Comparison of ENCODE assay signal across 22 cellular contexts in genomic region chr10:132921818-132922807, GRCh38. TPM values are rescaled to one million over a fixed set of nuclear protein-coding genes. Genes with fewer than 3 reads are reported as not detected.
"Had no signal": no experiment of that assay in that cellular context is flagged by ENCODE, and none has a peak within 500 bp of the region (broad histone marks: within the 10 kb centered on the region; RNA-seq: fewer than 3 reads in every experiment).

No MANE protein-coding gene starts in this region.

- H2AFZ ChIP-seq: neural progenitor cell had no signal

- H3K9me3 ChIP-seq: body of pancreas, colonic mucosa, psoas muscle, thoracic aorta, upper lobe of right lung had no signal

- H3K9ac ChIP-seq: neural progenitor cell had no signal

- H3K4me3 ChIP-seq: body of pancreas, colonic mucosa, neural progenitor cell, psoas muscle, smooth muscle cell, thoracic aorta, upper lobe of right lung had no signal

- H3K27me3 ChIP-seq: body of pancreas, colonic mucosa, foreskin keratinocyte, neural progenitor cell, upper lobe of right lung had no signal

- H3K36me3 ChIP-seq: colonic mucosa, neural progenitor cell, thoracic aorta, upper lobe of right lung had no signal

- H3K27ac ChIP-seq: body of pancreas, colonic mucosa, foreskin keratinocyte, neural progenitor cell, psoas muscle, thoracic aorta, upper lobe of right lung had no signal

- FAIRE-seq: islet of Langerhans had no signal

- H3K4me2 ChIP-seq: neural progenitor cell, smooth muscle cell had no signal

- ATAC-seq: activated CD8-positive, alpha-beta T cell treated with anti-CD3 and anti-CD28 coated beads for 36 hours; body of pancreas; foreskin keratinocyte; naive thymus-derived CD4-positive, alpha-beta T cell; psoas muscle; sciatic nerve; stimulated activated effector memory CD8-positive, alpha-beta T cell treated with anti-CD3 and anti-CD28 coated beads, Interleukin-12 subunit alpha, Interleukin-12 subunit beta, amount 100 ng/mL, for 72 hours; upper lobe of right lung had no signal

- H3K4me1 ChIP-seq: body of pancreas, colonic mucosa, foreskin keratinocyte, neural progenitor cell, psoas muscle, upper lobe of right lung had no signal

- DNase-seq: activated CD4-positive, alpha-beta T cell treated with anti-CD3 and anti-CD28 coated beads for 48 hours; activated CD4-positive, CD25-positive, alpha-beta regulatory T cell; activated CD8-positive, alpha-beta T cell treated with anti-CD3 and anti-CD28 coated beads for 36 hours; activated naive CD4-positive, alpha-beta T cell treated with Interleukin-2 at 50 U/mL for 16 hours; activated naive CD8-positive, alpha-beta T cell treated with anti-CD3 and anti-CD28 coated beads, Interleukin-2, amount 10 ng/mL, durations not matched to agents 7 days and 5 days; activated T-cell treated with anti-CD3 and anti-CD28 coated beads, Interleukin-2, amount 50 U/mL, for 1 hour; body of pancreas; caudate nucleus; colonic mucosa; foreskin keratinocyte; hippocampal formation; naive thymus-derived CD4-positive, alpha-beta T cell; stimulated activated CD4-positive, alpha-beta T cell treated with anti-CD3 and anti-CD28 coated beads, Interleukin-4, amount 100 ng/mL, for 24 hours; upper lobe of right lung had no signal

RNA-seq across cellular contexts. Expression of gene CFAP46, which starts 20.3 kb away (rescaled TPM):
- total RNA-seq: activated naive CD8-positive, alpha-beta T cell treated with anti-CD3 and anti-CD28 coated beads, Interleukin-2, amount 10 ng/mL, durations not matched to agents 7 days and 5 days; activated T-helper 2 cell treated with anti-CD3 and anti-CD28 coated beads, Interferon-gamma antibody, Interleukin-2, Interleukin-4, amounts not matched to agents 10 μg/mL and 5 μg/mL and 100 μg/mL, durations not matched to agents 14 hours and 24 hours and 36 hours; thoracic aorta had no signal
- polyA plus RNA-seq: naive thymus-derived CD4-positive, alpha-beta T cell had no signal
